Comparison of ENCODE assay signal across 22 cellular contexts in genomic region chr10:93138113-93138870, GRCh38.
DNase-seq lines count a peak whose midpoint lies in the region; ATAC-seq and TF ChIP-seq lines count a peak whose summit lies in the region.
"Had no signal": no experiment of that assay in that cellular context is flagged by ENCODE, and none has a peak within 500 bp of the region (broad histone marks: within the 10 kb centered on the region; RNA-seq: fewer than 3 reads in every experiment).

No MANE protein-coding gene starts in this region.

- ATAC-seq in GM19455 (IDR thresholded peaks at IDR 0.05; ENCODE audit: unreplicated experiment): no peak
- ATAC-seq: activated T-helper 17 cell treated with anti-CD3 and anti-CD28 coated beads, Interleukin-2, amount 50 U/mL, for 72 hours; T-cell had no signal

- H3K79me1 ChIP-seq in trophoblast cell (ENCODE audit: low read length): no peaks in the 10 kb centered on the region

- no peak overlapping the region for H2AK5ac ChIP-seq in trophoblast cell (ENCODE audit: low read length)

- no peak overlapping the region for H3K14ac ChIP-seq in trophoblast cell (ENCODE audit: low read length)

- peak overlapping the region; percentile 21 for H4K91ac ChIP-seq in trophoblast cell (ENCODE audit: low read depth, low read length)

- H3K9ac ChIP-seq in trophoblast cell (ENCODE audit: low read length): no peak overlapping the region
- H3K9ac ChIP-seq: BLaER1 had no signal

- no CpG with 5 or more reads among the region's 11 CpGs for WGBS in trophoblast cell (ENCODE audit: extremely low coverage, insufficient coverage, insufficient read length)

- no peak overlapping the region for H3K4ac ChIP-seq in trophoblast cell (ENCODE audit: low read depth, low read length)

- H3K79me2 ChIP-seq in trophoblast cell (ENCODE audit: control insufficient read depth, insufficient read depth, low read length, poor library complexity): no peaks in the 10 kb centered on the region

- no peak overlapping the region for H4K12ac ChIP-seq in trophoblast cell (ENCODE audit: low read depth, low read length)

- H3K4me2 ChIP-seq in trophoblast cell (ENCODE audit: low read length): no peak overlapping the region
- H3K4me2 ChIP-seq: BLaER1 had no signal

- no peak overlapping the region for H2BK120ac ChIP-seq in trophoblast cell (ENCODE audit: insufficient read depth, low read length, poor library complexity)

- H3K27me3 ChIP-seq in MG63 (no peaks in the 10 kb centered on the region), trophoblast cell (ENCODE audit: insufficient read depth, low read length) (no peaks in the 10 kb centered on the region)
- H3K27me3 ChIP-seq: BLaER1, uterus had no signal

- H3K27ac ChIP-seq in trophoblast cell (ENCODE audit: low read depth, low read length): no peak overlapping the region
- H3K27ac ChIP-seq: 22Rv1, BLaER1, left ventricle myocardium inferior, uterus had no signal

- DNase-seq in DMS79 treated with DMSO at 0.1 percent for 48 hours (lab: John Stamatoyannopoulos, UW): peak; percentile 1
- no peak for DNase-seq in DMS79 (lab: John Stamatoyannopoulos, UW)
- peak; percentile 81 for DNase-seq in MG63
- peak; percentile 98 for DNase-seq in epithelial cell of esophagus (ENCODE audit: low read depth)
- DNase-seq in trophoblast cell: peak; percentile 17 to 66
- DNase-seq in hippocampal formation (lab: John Stamatoyannopoulos, UW): no peak
- no peak for DNase-seq in NCI-H524 treated with DMSO at 0.1 percent for 48 hours (lab: John Stamatoyannopoulos, UW)
- DNase-seq: activated CD4-positive, alpha-beta T cell treated with anti-CD3 and anti-CD28 coated beads for 48 hours; activated naive CD8-positive, alpha-beta T cell treated with anti-CD3 and anti-CD28 coated beads for 36 hours; Calu3; effector memory CD4-positive, alpha-beta T cell; glutamatergic neuron; left ventricle myocardium inferior; NCI-H2029 treated with DMSO at 0.1 percent for 48 hours; NCI-H510A treated with DMSO at 0.1 percent for 48 hours; Right ventricle myocardium superior; T-cell; uterus had no signal

- no peak for TF ChIP-seq CTCF in epithelial cell of esophagus (IDR thresholded peaks at IDR 0.05; ENCODE audit: insufficient read depth, low read depth, low read length, missing control alignments)

- no peak overlapping the region for H2AFZ ChIP-seq in trophoblast cell (ENCODE audit: insufficient read depth, low read length, poor library complexity)

- H3K23ac ChIP-seq in trophoblast cell (ENCODE audit: low read length): no peak overlapping the region

- H4K8ac ChIP-seq in trophoblast cell (ENCODE audit: low read depth, low read length): no peak overlapping the region

- H3K4me3 ChIP-seq in MG63 (no peak overlapping the region), epithelial cell of esophagus (ENCODE audit: low read length) (no peak overlapping the region), trophoblast cell (ENCODE audit: low read depth, low read length) (no peak overlapping the region)
- H3K4me3 ChIP-seq: BLaER1, left ventricle myocardium inferior, uterus had no signal

- H3K9me3 ChIP-seq in MG63 (no peaks in the 10 kb centered on the region), trophoblast cell (ENCODE audit: insufficient read depth, low read depth, low read length) (no peaks in the 10 kb centered on the region)
- H3K9me3 ChIP-seq: left ventricle myocardium inferior, uterus had no signal

- no peaks in the 10 kb centered on the region for H3K4me1 ChIP-seq in trophoblast cell (ENCODE audit: control insufficient read depth in 1 of 2, insufficient read depth in 2 of 2, low read length in 2 of 2)
- H3K4me1 ChIP-seq: BLaER1, left ventricle myocardium inferior, uterus had no signal

- no peaks in the 10 kb centered on the region for H3K36me3 ChIP-seq in MG63
- H3K36me3 ChIP-seq in trophoblast cell (ENCODE audit: control insufficient read depth in 1 of 2, insufficient read depth in 2 of 2, low read length in 2 of 2): no peaks in the 10 kb centered on the region
- H3K36me3 ChIP-seq: BLaER1, left ventricle myocardium inferior, uterus had no signal

- H3K18ac ChIP-seq in trophoblast cell (ENCODE audit: low read length): no peak overlapping the region

- H2BK5ac ChIP-seq in trophoblast cell (ENCODE audit: low read depth, low read length, poor library complexity): no peak overlapping the region

- no peak overlapping the region for H2BK12ac ChIP-seq in trophoblast cell (ENCODE audit: low read length)

Comparison
In these comparisons a context has a peak if more than half of its experiments do, and no peak if none do; other contexts are left out.
1. DNase-seq: peak in DMS79 treated with DMSO at 0.1 percent for 48 hours (single experiment), MG63 (single experiment), epithelial cell of esophagus (single experiment) and trophoblast cell (2 of 2); none in DMS79 (single experiment), hippocampal formation (0 of 2) and NCI-H524 treated with DMSO at 0.1 percent for 48 hours (single experiment).